ENCODE assay signal across 25 cellular contexts in the genomic region with DNA sequence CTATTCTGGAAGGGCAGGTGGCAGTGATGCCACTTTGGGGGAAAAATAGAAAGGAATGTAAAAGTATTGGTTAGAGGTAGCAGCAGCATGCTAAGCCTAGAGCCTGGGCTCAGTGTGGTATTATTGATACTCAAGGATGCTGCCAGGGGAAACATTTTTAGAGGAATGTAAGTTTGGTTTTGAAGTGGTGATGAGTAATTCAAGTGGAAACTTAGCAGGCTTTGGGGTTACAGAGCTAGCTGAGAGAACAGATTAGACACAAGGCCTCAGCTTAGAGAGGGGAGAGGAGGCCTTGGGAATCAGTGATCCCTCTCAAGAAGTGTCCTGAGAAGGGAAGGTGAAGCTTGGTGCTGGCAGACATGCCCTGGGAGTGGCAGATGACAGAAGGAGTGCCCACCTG. TPM values are rescaled to one million over a fixed set of nuclear protein-coding genes. Genes with fewer than 3 reads are reported as not detected.
DNase-seq lines count a peak whose midpoint lies in the region; TF ChIP-seq lines count a peak whose summit lies in the region.
"Had no signal": no experiment of that assay in that cellular context is flagged by ENCODE, and none has a peak within 500 bp of the region (broad histone marks: within the 10 kb centered on the region; RNA-seq: fewer than 3 reads in every experiment).

No MANE protein-coding gene starts in this region.

- in situ Hi-C loops in astrocyte of the cerebellum (cut with HindIII; ENCODE audit: low sequenced_read_pairs), result loop anchor here (5.0 kb wide), 1 partner anchor 51 kb away; no protein-coding TSS in a partner anchor

- H3K36me3 Mint-ChIP-seq in HFFc6 (ENCODE audit: low read depth), result no peaks in the 10 kb centered on the region
- H3K36me3 Mint-ChIP-seq: activated naive CD4-positive, alpha-beta T cell treated with anti-CD3 and anti-CD28 coated beads, Interleukin-2, amount 50 U/mL, for 72 hours; CD14-positive monocyte had no signal

- no peaks in the 10 kb centered on the region for H3K9me3 Mint-ChIP-seq in HFFc6
- H3K9me3 Mint-ChIP-seq: activated naive CD4-positive, alpha-beta T cell treated with anti-CD3 and anti-CD28 coated beads, Interleukin-2, amount 50 U/mL, for 72 hours; dendritic cell treated with granulocyte-macrophage colony-stimulating factor and Interleukin-4, amounts not matched to agents 40 ng/mL and 50 ng/mL, for 4 days; T-helper 1 cell treated with Interleukin-12 subunit alpha and Interleukin-12 subunit beta and Interleukin-4 antibody, amounts not matched to agents 30 μg/mL and 1 μg/mL, for 36 hours had no signal

- TF ChIP-seq CTCF in HFFc6 (IDR thresholded peaks at IDR 0.05), result no peak
- TF ChIP-seq CTCF in astrocyte of the cerebellum (IDR thresholded peaks at IDR 0.05; ENCODE audit: low read depth, low read length, missing control alignments), result no peak
- no peak for TF ChIP-seq CTCF in fibroblast of villous mesenchyme (IDR thresholded peaks at IDR 0.05; ENCODE audit: insufficient read depth, low read depth, low read length)

- peaks cover 1% of the 10 kb centered on the region; the same call in 1 of the 2 replicates for H3K27me3 Mint-ChIP-seq in HFFc6 (ENCODE audit: insufficient read depth)
- H3K27me3 Mint-ChIP-seq: dendritic cell treated with granulocyte-macrophage colony-stimulating factor and Interleukin-4, amounts not matched to agents 40 ng/mL and 50 ng/mL, for 4 days had no signal

- DNase-seq in AG08396 (ENCODE audit: low spot score) (peak; percentile 18), HFFc6 (peak; percentile 16), astrocyte of the cerebellum (ENCODE audit: low read depth) (peak; percentile 73), fibroblast of villous mesenchyme (ENCODE audit: low read depth) (peak; percentile 9), NCI-H146 (lab: John Stamatoyannopoulos, UW) (no peak), NCI-H446 treated with DMSO at 0.1 percent for 48 hours (lab: John Stamatoyannopoulos, UW) (no peak), NOMO-1 (lab: John Stamatoyannopoulos, UW; ENCODE audit: unreplicated experiment in 2 of 2) (no peak), NCI-H526 (lab: John Stamatoyannopoulos, UW) (no peak)
- DNase-seq: activated CD4-positive, alpha-beta T cell treated with anti-CD3 and anti-CD28 coated beads for 4 hours; gastrocnemius medialis; hypothalamus; islet precursor cell; NCI-H1417 treated with DMSO at 0.1 percent for 48 hours; NCI-H524 treated with DMSO at 0.1 percent for 48 hours; stimulated activated CD4-positive, alpha-beta T cell treated with anti-CD3 and anti-CD28 coated beads, Interleukin-1b, Interleukin-23, amount 100 ng/mL, for 48 hours; testis had no signal

- peak overlapping the region; percentile 28; the same call in 1 of the 2 replicates for H3K27ac Mint-ChIP-seq in HFFc6
- H3K27ac Mint-ChIP-seq: activated naive CD4-positive, alpha-beta T cell treated with anti-CD3 and anti-CD28 coated beads, Interleukin-2, amount 50 U/mL, for 72 hours; CD14-positive monocyte; dendritic cell treated with granulocyte-macrophage colony-stimulating factor and Interleukin-4, amounts not matched to agents 40 ng/mL and 50 ng/mL, for 4 days; T-helper 1 cell treated with Interleukin-12 subunit alpha and Interleukin-12 subunit beta and Interleukin-4 antibody, amounts not matched to agents 30 μg/mL and 1 μg/mL, for 36 hours had no signal

- peaks cover 29% of the 10 kb centered on the region for H3K4me1 Mint-ChIP-seq in HFFc6 (ENCODE audit: low read depth)
- H3K4me1 Mint-ChIP-seq: CD14-positive monocyte had no signal

- no peak overlapping the region for H3K4me3 ChIP-seq in astrocyte of the cerebellum (ENCODE audit: low read depth, low read length)
- no peak overlapping the region for H3K4me3 ChIP-seq in fibroblast of villous mesenchyme (ENCODE audit: low read depth, low read length)
- H3K4me3 ChIP-seq: gastrocnemius medialis, prostate gland, testis, vagina had no signal

- H3K4me3 Mint-ChIP-seq in HFFc6, result no peak overlapping the region
- H3K4me3 Mint-ChIP-seq: CD14-positive monocyte; dendritic cell treated with granulocyte-macrophage colony-stimulating factor and Interleukin-4, amounts not matched to agents 40 ng/mL and 50 ng/mL, for 4 days; T-helper 1 cell treated with Interleukin-12 subunit alpha and Interleukin-12 subunit beta and Interleukin-4 antibody, amounts not matched to agents 30 μg/mL and 1 μg/mL, for 36 hours had no signal

RNA-seq across cellular contexts. Expression of a gene that starts 32.9 kb away (rescaled TPM):
- not detected for total RNA-seq in HFFc6 (2021; fragmentation: NEBNext Ultra II Directional; extraction: Animal tissue kit (Norgen Biotek cat#: 25700))
- under 0.01 TPM in 1 of 2 replicates, not detected in the other for total RNA-seq in fibroblast of villous mesenchyme
- total RNA-seq: activated naive CD4-positive, alpha-beta T cell treated with anti-CD3 and anti-CD28 coated beads, Interleukin-2, amount 50 U/mL, for 72 hours; G401; gastrocnemius medialis; lower leg skin; skeletal muscle tissue; vagina had no signal

Comparison
In these comparisons a context has a peak if more than half of its experiments do, and no peak if none do; other contexts are left out.
1. DNase-seq: peak in AG08396 (single experiment), HFFc6 (single experiment), astrocyte of the cerebellum (single experiment) and fibroblast of villous mesenchyme (single experiment); none in NCI-H146 (single experiment), NCI-H446 treated with DMSO at 0.1 percent for 48 hours (single experiment), NOMO-1 (0 of 2) and NCI-H526 (0 of 2).